Comparison of ENCODE assay signal across 23 cellular contexts in genomic region chrX:47214435-47215077, GRCh38. TPM values are rescaled to one million over a fixed set of nuclear protein-coding genes. Genes with fewer than 3 reads are reported as not detected.
DNase-seq lines count a peak whose midpoint lies in the region; ATAC-seq and TF ChIP-seq lines count a peak whose summit lies in the region.
"Had no signal": no experiment of that assay in that cellular context is flagged by ENCODE, and none has a peak within 500 bp of the region (broad histone marks: within the 10 kb centered on the region; RNA-seq: fewer than 3 reads in every experiment).

No MANE protein-coding gene starts in this region.

- H3K27me3 ChIP-seq in mesenchymal stem cell (ENCODE audit: control insufficient read depth in 1 of 2, insufficient read depth in 1 of 2, low read length in 2 of 2): no peaks in the 10 kb centered on the region
- H3K27me3 ChIP-seq: foreskin keratinocyte, MG63 had no signal

- POLR2A ChIA-PET in RWPE1 (lab: Yijun Ruan, JAX; ENCODE audit: low non-redundant PET): no interaction called here

- no peak overlapping the region for H2BK120ac ChIP-seq in mesenchymal stem cell (ENCODE audit: low read depth, low read length)

- no peak for DNase-seq in activated naive CD4-positive, alpha-beta T cell treated with anti-CD3 and anti-CD28 coated beads for 36 hours
- DNase-seq in activated naive CD4-positive, alpha-beta T cell treated with Interleukin-2 at 50 U/mL for 16 hours: no peak
- no peak for DNase-seq in RWPE1 (ENCODE audit: low spot score)
- DNase-seq in mesenchymal stem cell: no peak
- DNase-seq in type B pancreatic cell (ENCODE audit: extremely low spot score, unreplicated experiment): no peak
- DNase-seq in activated naive CD8-positive, alpha-beta T cell treated with anti-CD3 and anti-CD28 coated beads, Interleukin-2, amount 50 U/mL, for 24 hours: no peak
- DNase-seq: activated naive CD8-positive, alpha-beta T cell treated with anti-CD3 and anti-CD28 coated beads for 36 hours; activated T-cell treated with anti-CD3 and anti-CD28 coated beads, Interleukin-2, amount 50 U/mL, for 4 hours; C1 segment of cervical spinal cord; cerebellar nuclear complex; foreskin keratinocyte; H7; immature natural killer cell; MG63; NCI-H1417 treated with DMSO at 0.1 percent for 48 hours; occipital lobe; stimulated activated CD4-positive, alpha-beta T cell treated with anti-CD3 and anti-CD28 coated beads, Interleukin-12 subunit alpha, Interleukin-12 subunit beta, amount 100 ng/mL, for 4 hours; T1000; trophoblast cell had no signal

- peaks cover 35% of the 10 kb centered on the region for H3K36me3 Mint-ChIP-seq in activated naive CD4-positive, alpha-beta T cell treated with anti-CD3 and anti-CD28 coated beads for 36 hours (ENCODE audit: low read depth)
- peaks cover 32% of the 10 kb centered on the region for H3K36me3 Mint-ChIP-seq in type B pancreatic cell
- peaks cover 23% of the 10 kb centered on the region for H3K36me3 Mint-ChIP-seq in activated naive CD8-positive, alpha-beta T cell treated with anti-CD3 and anti-CD28 coated beads, Interleukin-2, amount 50 U/mL, for 24 hours (ENCODE audit: low read depth)

- no peak overlapping the region for H3K23ac ChIP-seq in mesenchymal stem cell (ENCODE audit: low read length in 2 of 2)

- H3K4me3 Mint-ChIP-seq in activated naive CD4-positive, alpha-beta T cell treated with anti-CD3 and anti-CD28 coated beads for 36 hours: no peak overlapping the region
- no peak overlapping the region for H3K4me3 Mint-ChIP-seq in type B pancreatic cell
- no peak overlapping the region for H3K4me3 Mint-ChIP-seq in activated naive CD8-positive, alpha-beta T cell treated with anti-CD3 and anti-CD28 coated beads, Interleukin-2, amount 50 U/mL, for 24 hours
- H3K4me3 Mint-ChIP-seq: activated naive CD8-positive, alpha-beta T cell treated with anti-CD3 and anti-CD28 coated beads for 36 hours; activated T-cell treated with anti-CD3 and anti-CD28 coated beads, Interleukin-2, amount 50 U/mL, for 4 hours; IgD-negative memory B cell; immature natural killer cell had no signal

- H2AK5ac ChIP-seq in mesenchymal stem cell (ENCODE audit: low read length, severe bottlenecking): no peak overlapping the region

- H4K8ac ChIP-seq in mesenchymal stem cell (ENCODE audit: low read length): no peak overlapping the region

- intact Hi-C loops in activated naive CD4-positive, alpha-beta T cell treated with anti-CD3 and anti-CD28 coated beads for 36 hours (cut with micrococcal nuclease): loop anchor here (5.0 kb wide), 1 partner anchor 168 kb away; no protein-coding TSS in a partner anchor

- H3K36me3 ChIP-seq in mesenchymal stem cell (ENCODE audit: control insufficient read depth in 1 of 2, insufficient read depth in 2 of 2, low read depth in 1 of 2, low read length in 2 of 2): peaks cover 58 to 71% of the 10 kb centered on the region in 2 experiments

- ATAC-seq in activated naive CD8-positive, alpha-beta T cell treated with anti-CD3 and anti-CD28 coated beads, Interleukin-2, amount 50 U/mL, for 24 hours: no peak
- ATAC-seq in GM19351 (IDR thresholded peaks at IDR 0.05; ENCODE audit: unreplicated experiment) (no peak), HG03196 (IDR thresholded peaks at IDR 0.05; ENCODE audit: unreplicated experiment) (no peak)
- ATAC-seq: activated CD4-positive, CD25-positive, alpha-beta regulatory T cell treated with anti-CD3 and anti-CD28 coated beads, Interleukin-2, amount 50 U/mL, for 24 hours; activated T-cell treated with anti-CD3 and anti-CD28 coated beads, Interleukin-2, amount 50 U/mL, for 4 hours; foreskin keratinocyte had no signal

- H3K4me2 ChIP-seq in mesenchymal stem cell (ENCODE audit: low read length, poor library complexity, severe bottlenecking): no peak overlapping the region

- H2BK12ac ChIP-seq in mesenchymal stem cell (ENCODE audit: low read length in 2 of 2): no peak overlapping the region

- H2BK5ac ChIP-seq in mesenchymal stem cell (ENCODE audit: low read depth, low read length, poor library complexity, severe bottlenecking): no peak overlapping the region

- no peak overlapping the region for H3K18ac ChIP-seq in mesenchymal stem cell (ENCODE audit: low read depth in 1 of 2, low read length in 2 of 2)

- H3K27ac Mint-ChIP-seq in activated naive CD4-positive, alpha-beta T cell treated with anti-CD3 and anti-CD28 coated beads for 36 hours: peak overlapping the region; percentile 41
- H3K27ac Mint-ChIP-seq in type B pancreatic cell: peak overlapping the region; percentile 12
- H3K27ac Mint-ChIP-seq in activated naive CD8-positive, alpha-beta T cell treated with anti-CD3 and anti-CD28 coated beads, Interleukin-2, amount 50 U/mL, for 24 hours: no peak overlapping the region

- no peaks in the 10 kb centered on the region for H3K9me3 Mint-ChIP-seq in activated naive CD4-positive, alpha-beta T cell treated with anti-CD3 and anti-CD28 coated beads for 36 hours
- no peaks in the 10 kb centered on the region for H3K9me3 Mint-ChIP-seq in type B pancreatic cell
- H3K9me3 Mint-ChIP-seq in activated naive CD8-positive, alpha-beta T cell treated with anti-CD3 and anti-CD28 coated beads, Interleukin-2, amount 50 U/mL, for 24 hours: no peaks in the 10 kb centered on the region
- H3K9me3 Mint-ChIP-seq: activated naive CD8-positive, alpha-beta T cell treated with anti-CD3 and anti-CD28 coated beads for 36 hours; activated T-cell treated with anti-CD3 and anti-CD28 coated beads, Interleukin-2, amount 50 U/mL, for 4 hours; IgD-negative memory B cell; immature natural killer cell had no signal

- no peak overlapping the region for H3K4ac ChIP-seq in mesenchymal stem cell (ENCODE audit: low read depth in 1 of 2, low read length in 2 of 2)

- H3K14ac ChIP-seq in mesenchymal stem cell (ENCODE audit: low read length in 2 of 2): no peak overlapping the region

- H3K27ac ChIP-seq in RWPE1 (peak overlapping the region; percentile 93), mesenchymal stem cell (ENCODE audit: low read length, poor library complexity, severe bottlenecking) (peak overlapping the region; percentile 18)
- H3K27ac ChIP-seq: foreskin keratinocyte had no signal

- H4K91ac ChIP-seq in mesenchymal stem cell (ENCODE audit: low read length): no peak overlapping the region

- H2AFZ ChIP-seq in mesenchymal stem cell (ENCODE audit: low read depth, low read length): no peak overlapping the region

- CTCF ChIA-PET in activated naive CD4-positive, alpha-beta T cell treated with anti-CD3 and anti-CD28 coated beads for 36 hours (lab: Charles Lee): no interaction called here
- CTCF ChIA-PET in RWPE1 (lab: Yijun Ruan, JAX): no interaction called here

- no peak for TF ChIP-seq CTCF in RWPE1 (conservative IDR thresholded peaks at IDR 0.05; ENCODE audit: low read depth)
- TF ChIP-seq CTCF in type B pancreatic cell (conservative IDR thresholded peaks at IDR 0.05): no peak

- H3K9ac ChIP-seq in mesenchymal stem cell (ENCODE audit: low read length): no peak overlapping the region

- WGBS in mesenchymal stem cell: 99% methylated on average over 19 of the region's 20 CpGs

- H3K4me1 ChIP-seq in mesenchymal stem cell (ENCODE audit: control insufficient read depth, insufficient read depth, low read depth, low read length): peaks cover 9% of the 10 kb centered on the region

- H3K9me3 ChIP-seq in mesenchymal stem cell (ENCODE audit: control insufficient read depth, low read length): no peaks in the 10 kb centered on the region
- H3K9me3 ChIP-seq: MG63 had no signal

- H3K79me1 ChIP-seq in mesenchymal stem cell (replicated peaks; ENCODE audit: low read length, poor library complexity, severe bottlenecking): peaks cover 2% of the 10 kb centered on the region

- no peak overlapping the region for H3K4me3 ChIP-seq in mesenchymal stem cell (ENCODE audit: insufficient read depth in 1 of 2, low read depth in 1 of 2, low read length in 2 of 2)
- H3K4me3 ChIP-seq: MG63 had no signal

- H3K4me1 Mint-ChIP-seq in activated naive CD4-positive, alpha-beta T cell treated with anti-CD3 and anti-CD28 coated beads for 36 hours (ENCODE audit: low read depth): peaks cover 21% of the 10 kb centered on the region
- H3K4me1 Mint-ChIP-seq in type B pancreatic cell (ENCODE audit: unreplicated experiment): peaks cover 13% of the 10 kb centered on the region
- H3K4me1 Mint-ChIP-seq in activated naive CD8-positive, alpha-beta T cell treated with anti-CD3 and anti-CD28 coated beads, Interleukin-2, amount 50 U/mL, for 24 hours: peaks cover 29% of the 10 kb centered on the region

- H2BK15ac ChIP-seq in mesenchymal stem cell (ENCODE audit: low read depth, poor library complexity, severe bottlenecking): no peak overlapping the region

- no peaks in the 10 kb centered on the region for H3K27me3 Mint-ChIP-seq in activated naive CD4-positive, alpha-beta T cell treated with anti-CD3 and anti-CD28 coated beads for 36 hours (ENCODE audit: low read depth)
- H3K27me3 Mint-ChIP-seq in type B pancreatic cell: no peaks in the 10 kb centered on the region
- no peaks in the 10 kb centered on the region for H3K27me3 Mint-ChIP-seq in activated naive CD8-positive, alpha-beta T cell treated with anti-CD3 and anti-CD28 coated beads, Interleukin-2, amount 50 U/mL, for 24 hours
- H3K27me3 Mint-ChIP-seq: activated naive CD8-positive, alpha-beta T cell treated with anti-CD3 and anti-CD28 coated beads for 36 hours; IgD-negative memory B cell had no signal

RNA-seq across cellular contexts. Expression of gene CDK16, which starts 3.9 kb away (rescaled TPM):
- total RNA-seq in activated naive CD4-positive, alpha-beta T cell treated with anti-CD3 and anti-CD28 coated beads for 36 hours: 10 to 100 TPM; 85.3 to 88.3 TPM
- 82.5 TPM for polyA plus RNA-seq in mesenchymal stem cell (2013, experiment 1 of 2)
- polyA plus RNA-seq in mesenchymal stem cell (2013, experiment 2 of 2): 79.5 TPM
- 206 and 234 TPM in 2 replicates for total RNA-seq in type B pancreatic cell (ENCODE audit: low replicate concordance)

RNA-seq across cellular contexts. Expression of gene USP11, which starts 18.3 kb away (rescaled TPM):
- 10 to 100 TPM; 12.2 to 12.4 TPM for total RNA-seq in activated naive CD4-positive, alpha-beta T cell treated with anti-CD3 and anti-CD28 coated beads for 36 hours
- 33.1 TPM for polyA plus RNA-seq in mesenchymal stem cell (2013, experiment 1 of 2)
- 33.0 TPM for polyA plus RNA-seq in mesenchymal stem cell (2013, experiment 2 of 2)
- 84.2 and 189 TPM in 2 replicates for total RNA-seq in type B pancreatic cell (ENCODE audit: low replicate concordance)

RNA-seq across cellular contexts. Expression of gene UBA1, which starts 20.9 kb away (rescaled TPM):
- 100 to 1,000 TPM; 246 to 251 TPM for total RNA-seq in activated naive CD4-positive, alpha-beta T cell treated with anti-CD3 and anti-CD28 coated beads for 36 hours
- polyA plus RNA-seq in mesenchymal stem cell (2013, experiment 1 of 2): 135 TPM
- polyA plus RNA-seq in mesenchymal stem cell (2013, experiment 2 of 2): 128 TPM
- total RNA-seq in type B pancreatic cell (ENCODE audit: low replicate concordance): 314 and 384 TPM in 2 replicates
